ENCODE assay signal across 21 cellular contexts in genomic region chr1:156073110-156073693, GRCh38. TPM values are rescaled to one million over a fixed set of nuclear protein-coding genes. Genes with fewer than 3 reads are reported as not detected.
DNase-seq lines count a peak whose midpoint lies in the region; ATAC-seq and TF ChIP-seq lines count a peak whose summit lies in the region.
"Had no signal": no experiment of that assay in that cellular context is flagged by ENCODE, and none has a peak within 500 bp of the region (broad histone marks: within the 10 kb centered on the region; RNA-seq: fewer than 3 reads in every experiment).

No MANE protein-coding gene starts in this region.

- H3K4me1 Mint-ChIP-seq in nephron progenitor cell, result peaks cover 84% of the 10 kb centered on the region
- H3K4me1 Mint-ChIP-seq in activated CD4-positive, alpha-beta memory T cell treated with anti-CD3 and anti-CD28 coated beads, Interleukin-2, amount 10 ng/mL, durations not matched to agents 7 days and 5 days, result peaks cover 2% of the 10 kb centered on the region

- H4K20me1 ChIP-seq in HCT116 (ENCODE audit: insufficient read depth), result no peaks in the 10 kb centered on the region

- TF ChIP-seq CTCF in A673 (conservative IDR thresholded peaks at IDR 0.05; ENCODE audit: low read depth, low read length), result no peak
- no peak for TF ChIP-seq CTCF in HCT116 (IDR thresholded peaks at IDR 0.05 in 2 of 3, conservative IDR thresholded peaks at IDR 0.05 in 1 of 3; ENCODE audit: borderline replicate concordance in 1 of 3, insufficient read depth in 1 of 3, low read depth in 2 of 3, low read length in 2 of 3)
- TF ChIP-seq CTCF in nephron progenitor cell (IDR thresholded peaks at IDR 0.05), result no peak

- no peak overlapping the region for H3K9ac ChIP-seq in HCT116 (ENCODE audit: low read length)

- H3K4me3 ChIP-seq in A673 (ENCODE audit: low read depth, low read length, poor library complexity, severe bottlenecking) (no peak overlapping the region), HCT116 (replicated peaks in 1 of 2; ENCODE audit: low read depth in 1 of 2, low read length in 2 of 2) (no peak overlapping the region), ectodermal cell (ENCODE audit: insufficient read depth, low read depth, low read length) (no peak overlapping the region)
- H3K4me3 ChIP-seq: A549, Peyer's patch had no signal

- H3K79me2 ChIP-seq in HCT116 (ENCODE audit: insufficient read depth, low read length), result no peaks in the 10 kb centered on the region

- RAD21 ChIA-PET in HCT116 (lab: Charles Lee; ENCODE audit: low non-redundant PET in 1 of 2, low total read pairs in 2 of 2, uncharacterized antibody in 2 of 2, unreplicated experiment in 2 of 2), result no interaction called here

- H2AFZ ChIP-seq in HCT116 (ENCODE audit: low read depth, low read length, poor library complexity, severe bottlenecking), result no peak overlapping the region

- peak overlapping the region; percentile 79 for H3K4me3 Mint-ChIP-seq in nephron progenitor cell
- no peak overlapping the region for H3K4me3 Mint-ChIP-seq in activated CD4-positive, alpha-beta memory T cell treated with anti-CD3 and anti-CD28 coated beads, Interleukin-2, amount 10 ng/mL, durations not matched to agents 7 days and 5 days

- H3K36me3 ChIP-seq in A673 (ENCODE audit: insufficient read depth, low read length, poor library complexity, severe bottlenecking), result peaks cover 27% of the 10 kb centered on the region
- H3K36me3 ChIP-seq in HCT116 (ENCODE audit: control insufficient read depth in 1 of 2, insufficient read depth in 2 of 2, low read length in 2 of 2), result peaks cover 15 to 30% of the 10 kb centered on the region in 2 experiments
- peaks cover 22% of the 10 kb centered on the region for H3K36me3 ChIP-seq in ectodermal cell (ENCODE audit: control insufficient read depth, insufficient read depth, low read length)

- H3K9me3 Mint-ChIP-seq in nephron progenitor cell, result no peaks in the 10 kb centered on the region
- H3K9me3 Mint-ChIP-seq in activated CD4-positive, alpha-beta memory T cell treated with anti-CD3 and anti-CD28 coated beads, Interleukin-2, amount 10 ng/mL, durations not matched to agents 7 days and 5 days, result no peaks in the 10 kb centered on the region

- intact Hi-C loops in A673 (cut with micrococcal nuclease; ENCODE audit: unreplicated experiment) (no loop called here), HCT116 (cut with micrococcal nuclease) (no loop called here)

- H3K9me2 ChIP-seq in HCT116 (ENCODE audit: insufficient read depth), result no peaks in the 10 kb centered on the region

- no peak for ATAC-seq in HCT116
- ATAC-seq in HG02798 (IDR thresholded peaks at IDR 0.05; ENCODE audit: poor library complexity, unreplicated experiment), result no peak
- ATAC-seq: A549 had no signal

- WGBS in ectodermal cell, 2 experiments, result 0 to 2% methylated on average over 1 of the region's 1 CpG

- H3K4me1 ChIP-seq in A673 (ENCODE audit: insufficient read depth, low read length, poor library complexity, severe bottlenecking), result peaks cover 61% of the 10 kb centered on the region
- peaks cover 0 to 11% of the 10 kb centered on the region in 2 experiments; a peak in 2 of 4 replicates for H3K4me1 ChIP-seq in HCT116 (ENCODE audit: control insufficient read depth in 1 of 2, insufficient read depth in 2 of 2, low read length in 2 of 2)
- peaks cover 65% of the 10 kb centered on the region for H3K4me1 ChIP-seq in ectodermal cell (ENCODE audit: control insufficient read depth, insufficient read depth, low read length)
- H3K4me1 ChIP-seq: A549, Peyer's patch had no signal

- CTCF ChIA-PET in A673 (lab: Charles Lee) (interaction anchor here (0.6 to 1.3 kb wide), 4 partner anchors 10 to 152 kb away, joined by 3 to 5 read pairs (median 4); partner anchors contain the start of genes ARHGEF2 and RAB25), HCT116 (lab: Charles Lee) (interaction anchor here (1.5 kb wide), 1 partner anchor 13 kb away, joined by 3 read pairs; the partner anchor contains the start of gene RAB25)
- CTCF ChIA-PET in activated CD4-positive, alpha-beta memory T cell treated with anti-CD3 and anti-CD28 coated beads, Interleukin-2, amount 10 ng/mL, durations not matched to agents 7 days and 5 days (lab: Charles Lee), result interaction anchor here (0.9 to 1.6 kb wide), 4 partner anchors 10 to 56 kb away, joined by 3 to 4 read pairs (median 3); no protein-coding TSS in a partner anchor

- POLR2A ChIA-PET in A673 (lab: Charles Lee; ENCODE audit: low non-redundant PET), result interaction anchor here (0.7 kb wide), 1 partner anchor 213 kb away, joined by 4 read pairs; no protein-coding TSS in a partner anchor
- POLR2A ChIA-PET in HCT116 (lab: Charles Lee), result no interaction called here
- POLR2A ChIA-PET in activated CD4-positive, alpha-beta memory T cell treated with anti-CD3 and anti-CD28 coated beads, Interleukin-2, amount 10 ng/mL, durations not matched to agents 7 days and 5 days (lab: Charles Lee), result interaction anchor here (0.5 to 1.4 kb wide), 2 partner anchors 95 to 296 kb away, joined by 3 to 4 read pairs; partner anchors contain the start of gene ARHGEF2

- H3K9me3 ChIP-seq in A673 (ENCODE audit: low read depth, low read length, poor library complexity, severe bottlenecking) (no peaks in the 10 kb centered on the region), HCT116 (ENCODE audit: control insufficient read depth in 1 of 2, insufficient read depth in 1 of 2, low read depth in 1 of 2, low read length in 2 of 2) (no peaks in the 10 kb centered on the region), ectodermal cell (ENCODE audit: control insufficient read depth, low read length) (no peaks in the 10 kb centered on the region)
- H3K9me3 ChIP-seq: A549, Peyer's patch had no signal

- H3K36me3 Mint-ChIP-seq in nephron progenitor cell (ENCODE audit: low read depth), result peaks cover 35% of the 10 kb centered on the region
- H3K36me3 Mint-ChIP-seq in activated CD4-positive, alpha-beta memory T cell treated with anti-CD3 and anti-CD28 coated beads, Interleukin-2, amount 10 ng/mL, durations not matched to agents 7 days and 5 days (ENCODE audit: low read depth), result no peaks in the 10 kb centered on the region

- H3K27me3 Mint-ChIP-seq in nephron progenitor cell (ENCODE audit: low read depth, poor library complexity), result no peaks in the 10 kb centered on the region
- peaks cover 16% of the 10 kb centered on the region for H3K27me3 Mint-ChIP-seq in activated CD4-positive, alpha-beta memory T cell treated with anti-CD3 and anti-CD28 coated beads, Interleukin-2, amount 10 ng/mL, durations not matched to agents 7 days and 5 days

- H3K27ac ChIP-seq in A673 (ENCODE audit: low read depth, low read length, poor library complexity, severe bottlenecking) (peak overlapping the region; percentile 75), HCT116 (ENCODE audit: low read depth, low read length) (peak overlapping the region; percentile 35; the same call in 1 of the 2 replicates), ectodermal cell (ENCODE audit: insufficient read depth, low read depth, low read length, poor library complexity, severe bottlenecking) (peak overlapping the region; percentile 22)
- H3K27ac ChIP-seq: A549, HL-60, Peyer's patch had no signal

- peak overlapping the region; percentile 76 for H3K27ac Mint-ChIP-seq in nephron progenitor cell
- H3K27ac Mint-ChIP-seq in activated CD4-positive, alpha-beta memory T cell treated with anti-CD3 and anti-CD28 coated beads, Interleukin-2, amount 10 ng/mL, durations not matched to agents 7 days and 5 days, result no peak overlapping the region

- DNase-seq in A673 (ENCODE audit: low spot score) (no peak), HCT116 (ENCODE audit: low read depth, low spot score) (no peak), nephron progenitor cell (no peak), HuH-7.5 (ENCODE audit: low spot score) (no peak), SIG-M5 treated with dmso at 0.1 percent for 504 hours (lab: John Stamatoyannopoulos, UW; ENCODE audit: unreplicated experiment) (no peak)
- no peak for DNase-seq in activated CD4-positive, alpha-beta memory T cell treated with anti-CD3 and anti-CD28 coated beads, Interleukin-2, amount 10 ng/mL, durations not matched to agents 7 days and 5 days
- DNase-seq: C1 segment of cervical spinal cord, DND-41, GDM1, GOT3, KG1, NCI-H1436, NCI-H2029, NCI-H510A, NCI-H774, Peyer's patch, SHP77 had no signal

- no peak for TF ChIP-seq POLR2A in HCT116 (IDR thresholded peaks at IDR 0.05; ENCODE audit: borderline replicate concordance, extremely low read depth, insufficient read depth, insufficient read length)

- TSS peak; percentile 19 for BruUV-seq in A673 (replicated peaks; lab: Mats Ljungman, UMichigan)
- no TSS peak for BruUV-seq in HCT116 (replicated peaks; lab: Mats Ljungman, UMichigan)

- H3K27me3 ChIP-seq in A673 (replicated peaks; ENCODE audit: insufficient read depth, low read depth, low read length, poor library complexity), result no peaks in the 10 kb centered on the region
- no peaks in the 10 kb centered on the region for H3K27me3 ChIP-seq in HCT116 (ENCODE audit: insufficient read depth, low read length)
- H3K27me3 ChIP-seq in ectodermal cell (ENCODE audit: control insufficient read depth, insufficient read depth, low read length, poor library complexity, severe bottlenecking), result no peaks in the 10 kb centered on the region
- H3K27me3 ChIP-seq: Peyer's patch had no signal

- H3K4me2 ChIP-seq in HCT116 (ENCODE audit: low read length), result no peak overlapping the region
- H3K4me2 ChIP-seq: A549 had no signal

- no peak for TF ChIP-seq RAD21 in HCT116 (IDR thresholded peaks at IDR 0.05; ENCODE audit: low read depth)

RNA-seq across cellular contexts. Expression of gene MEX3A, which starts 9.1 kb away (rescaled TPM):
- 90.0 and 92.5 TPM in 2 replicates for total RNA-seq in A673 (2021)
- total RNA-seq in HCT116 (2021; ENCODE audit: unreplicated experiment), result 6.1 TPM
- 4.9 and 5.5 TPM in 2 replicates for polyA plus RNA-seq in HCT116 (2012)
- 85.4 TPM for polyA plus RNA-seq in ectodermal cell (2013, experiment 1 of 4)
- 98.5 TPM for polyA plus RNA-seq in ectodermal cell (2013, experiment 2 of 4)
- 84.4 TPM for polyA plus RNA-seq in ectodermal cell (2013, experiment 3 of 4)
- 88.8 TPM for polyA plus RNA-seq in ectodermal cell (2013, experiment 4 of 4)
- under 1 TPM in 1 of 2 experiments, not detected in 1; 0.05 TPM for total RNA-seq in activated CD4-positive, alpha-beta memory T cell treated with anti-CD3 and anti-CD28 coated beads, Interleukin-2, amount 10 ng/mL, durations not matched to agents 7 days and 5 days

RNA-seq across cellular contexts. Expression of gene RAB25, which starts 12.2 kb away (rescaled TPM):
- total RNA-seq in A673 (2021) (0.47 and 0.66 TPM in 2 replicates), HCT116 (2021; ENCODE audit: unreplicated experiment) (142 TPM)
- 210 and 227 TPM in 2 replicates for polyA plus RNA-seq in HCT116 (2012)
- 7.1 TPM for polyA plus RNA-seq in ectodermal cell (2013, experiment 1 of 4)
- polyA plus RNA-seq in ectodermal cell (2013, experiment 2 of 4), result 7.4 TPM
- 7.5 TPM for polyA plus RNA-seq in ectodermal cell (2013, experiment 3 of 4)
- polyA plus RNA-seq in ectodermal cell (2013, experiment 4 of 4), result 6.5 TPM
- total RNA-seq in activated CD4-positive, alpha-beta memory T cell treated with anti-CD3 and anti-CD28 coated beads, Interleukin-2, amount 10 ng/mL, durations not matched to agents 7 days and 5 days, result under 1 TPM in 1 of 2 experiments, not detected in 1; 0.53 TPM
- polyA plus RNA-seq: A549 had no signal

RNA-seq across cellular contexts. Expression of gene LAMTOR2, which starts 18.6 kb away (rescaled TPM):
- total RNA-seq in A673 (2021) (52.0 and 63.6 TPM in 2 replicates), HCT116 (2021; ENCODE audit: unreplicated experiment) (60.2 TPM)
- 83.5 and 97.1 TPM in 2 replicates for polyA plus RNA-seq in HCT116 (2012)
- 89.9 TPM for polyA plus RNA-seq in ectodermal cell (2013, experiment 1 of 4)
- 84.4 TPM for polyA plus RNA-seq in ectodermal cell (2013, experiment 2 of 4)
- 96.6 TPM for polyA plus RNA-seq in ectodermal cell (2013, experiment 3 of 4)
- polyA plus RNA-seq in ectodermal cell (2013, experiment 4 of 4), result 105 TPM
- total RNA-seq in activated CD4-positive, alpha-beta memory T cell treated with anti-CD3 and anti-CD28 coated beads, Interleukin-2, amount 10 ng/mL, durations not matched to agents 7 days and 5 days, result 10 to 100 TPM; 63.1 to 66.2 TPM

RNA-seq across cellular contexts. Expression of gene UBQLN4, which starts 19.6 kb away (rescaled TPM):
- total RNA-seq in A673 (2021) (66.6 and 75.2 TPM in 2 replicates), HCT116 (2021; ENCODE audit: unreplicated experiment) (68.4 TPM)
- 47.4 and 48.3 TPM in 2 replicates for polyA plus RNA-seq in HCT116 (2012)
- polyA plus RNA-seq in ectodermal cell (2013, experiment 1 of 4), result 95.8 TPM
- polyA plus RNA-seq in ectodermal cell (2013, experiment 2 of 4), result 88.1 TPM
- polyA plus RNA-seq in ectodermal cell (2013, experiment 3 of 4), result 66.5 TPM
- 76.3 TPM for polyA plus RNA-seq in ectodermal cell (2013, experiment 4 of 4)
- 10 to 100 TPM; 27.0 to 31.2 TPM for total RNA-seq in activated CD4-positive, alpha-beta memory T cell treated with anti-CD3 and anti-CD28 coated beads, Interleukin-2, amount 10 ng/mL, durations not matched to agents 7 days and 5 days

RNA-seq across cellular contexts. Expression of gene LMNA, which starts 41.3 kb away (rescaled TPM):
- 204 and 225 TPM in 2 replicates for total RNA-seq in A673 (2021)
- 528 TPM for total RNA-seq in HCT116 (2021; ENCODE audit: unreplicated experiment)
- 440 and 523 TPM in 2 replicates for polyA plus RNA-seq in HCT116 (2012)
- 35.3 TPM for polyA plus RNA-seq in ectodermal cell (2013, experiment 1 of 4)
- polyA plus RNA-seq in ectodermal cell (2013, experiment 2 of 4), result 35.9 TPM
- polyA plus RNA-seq in ectodermal cell (2013, experiment 3 of 4), result 25.6 TPM
- 30.8 TPM for polyA plus RNA-seq in ectodermal cell (2013, experiment 4 of 4)
- total RNA-seq in activated CD4-positive, alpha-beta memory T cell treated with anti-CD3 and anti-CD28 coated beads, Interleukin-2, amount 10 ng/mL, durations not matched to agents 7 days and 5 days, result 100 to 1,000 TPM in 1 of 2 experiments, 10 to 100 TPM in 1; 93.6 to 101 TPM

Comparison
In these comparisons a context has a peak if more than half of its experiments do, and no peak if none do; other contexts are left out.
1. H3K27ac ChIP-seq: peak in every context shown above with its lines; median percentile 75 in A673; 35 in HCT116; 22 in ectodermal cell.
2. RNA of gene MEX3A, which starts 9.1 kb away (total RNA-seq): 90.0 to 92.5 TPM in A673; 6.1 TPM in HCT116 (single experiment) and 0.05 TPM in activated CD4-positive, alpha-beta memory T cell treated with anti-CD3 and anti-CD28 coated beads, Interleukin-2, amount 10 ng/mL, durations not matched to agents 7 days and 5 days; every median in the first group is over 10 times any median in the second.
3. RNA of gene RAB25, which starts 12.2 kb away (total RNA-seq): 142 TPM in HCT116 (single experiment); 0.53 TPM in activated CD4-positive, alpha-beta memory T cell treated with anti-CD3 and anti-CD28 coated beads, Interleukin-2, amount 10 ng/mL, durations not matched to agents 7 days and 5 days and 0.47 to 0.66 TPM in A673; every median in the first group is over 10 times any median in the second.